ENCODE assay signal across 21 cellular contexts in genomic region chr9:9752722-9753121, GRCh38.
DNase-seq lines count a peak whose midpoint lies in the region; ATAC-seq and TF ChIP-seq lines count a peak whose summit lies in the region.
"Had no signal": no experiment of that assay in that cellular context is flagged by ENCODE, and none has a peak within 500 bp of the region (broad histone marks: within the 10 kb centered on the region; RNA-seq: fewer than 3 reads in every experiment).

No MANE protein-coding gene starts in this region.

- no peak overlapping the region for H3K4me3 ChIP-seq in mucosa of descending colon
- H3K4me3 ChIP-seq: breast epithelium, smooth muscle cell, upper lobe of left lung had no signal

- ATAC-seq in mucosa of descending colon (peak; percentile 83), HG02798 (IDR thresholded peaks at IDR 0.05; ENCODE audit: poor library complexity, unreplicated experiment) (no peak)
- ATAC-seq: HCT116; natural killer cell treated with Interleukin-12 subunit alpha and Interleukin-12 subunit beta and Interleukin-15 and Interleukin-18, amount 100 ng/mL, for 72 hours; stimulated activated naive CD8-positive, alpha-beta T cell treated with anti-CD3 and anti-CD28 coated beads, Interleukin-15, Interleukin-2, amounts not matched to agents 100 U/mL and 50 U/mL, for 24 hours had no signal

- H3K4me1 ChIP-seq in mucosa of descending colon (ENCODE audit: low read depth), result no peaks in the 10 kb centered on the region
- H3K4me1 ChIP-seq: breast epithelium, upper lobe of left lung had no signal

- H3K9me3 ChIP-seq in mucosa of descending colon, result no peaks in the 10 kb centered on the region
- H3K9me3 ChIP-seq: breast epithelium, upper lobe of left lung had no signal

- intact Hi-C loops in mucosa of descending colon (cut with DNase I, micrococcal nuclease), result no loop called here

- no peaks in the 10 kb centered on the region for H3K36me3 ChIP-seq in mucosa of descending colon (ENCODE audit: low read depth)
- H3K36me3 ChIP-seq: breast epithelium, upper lobe of left lung had no signal

- DNase-seq in NCI-H146 (lab: John Stamatoyannopoulos, UW) (peak; percentile 12), NCI-H146 treated with DMSO at 0.1 percent for 48 hours (lab: John Stamatoyannopoulos, UW; ENCODE audit: unreplicated experiment) (no peak), fibroblast of gingiva (ENCODE audit: low read depth) (peak; percentile 65), mucosa of descending colon (peak in 1 of 3 donors; percentile 65), T-helper 1 cell (no peak), NCI-H1417 treated with DMSO at 0.1 percent for 48 hours (lab: John Stamatoyannopoulos, UW) (no peak)
- DNase-seq in activated T-cell treated with anti-CD3 and anti-CD28 coated beads, Interleukin-2, amount 50 U/mL, for 48 hours, result no peak
- DNase-seq: activated CD4-positive, alpha-beta T cell treated with anti-CD3 and anti-CD28 coated beads, Interleukin-2, amount 50 U/mL, for 4 hours; activated CD8-positive, alpha-beta memory T cell treated with anti-CD3 and anti-CD28 coated beads, Interleukin-2, amount 50 U/mL, for 48 hours; activated gamma-delta T cell; NCI-H2107; posterior cingulate gyrus; SHP77; stimulated activated CD4-positive, alpha-beta T cell treated with anti-CD3 and anti-CD28 coated beads, Interleukin-4, amount 100 ng/mL, for 1 hour; stimulated activated naive CD8-positive, alpha-beta T cell treated with anti-CD3 and anti-CD28 coated beads, Interleukin-15, Interleukin-2, amounts not matched to agents 100 U/mL and 50 U/mL, for 24 hours; upper lobe of left lung had no signal

- no peak for TF ChIP-seq CTCF in mucosa of descending colon (IDR thresholded peaks at IDR 0.05)

Comparison
In these comparisons a context has a peak if more than half of its experiments do, and no peak if none do; other contexts are left out.
1. DNase-seq: peak in NCI-H146 (single experiment) and fibroblast of gingiva (single experiment); none in NCI-H146 treated with DMSO at 0.1 percent for 48 hours (single experiment), T-helper 1 cell (0 of 5), NCI-H1417 treated with DMSO at 0.1 percent for 48 hours (single experiment) and activated T-cell treated with anti-CD3 and anti-CD28 coated beads, Interleukin-2, amount 50 U/mL, for 48 hours (0 of 2).